9 cellular contexts compared by ENCODE assay signal in the genomic region with DNA sequence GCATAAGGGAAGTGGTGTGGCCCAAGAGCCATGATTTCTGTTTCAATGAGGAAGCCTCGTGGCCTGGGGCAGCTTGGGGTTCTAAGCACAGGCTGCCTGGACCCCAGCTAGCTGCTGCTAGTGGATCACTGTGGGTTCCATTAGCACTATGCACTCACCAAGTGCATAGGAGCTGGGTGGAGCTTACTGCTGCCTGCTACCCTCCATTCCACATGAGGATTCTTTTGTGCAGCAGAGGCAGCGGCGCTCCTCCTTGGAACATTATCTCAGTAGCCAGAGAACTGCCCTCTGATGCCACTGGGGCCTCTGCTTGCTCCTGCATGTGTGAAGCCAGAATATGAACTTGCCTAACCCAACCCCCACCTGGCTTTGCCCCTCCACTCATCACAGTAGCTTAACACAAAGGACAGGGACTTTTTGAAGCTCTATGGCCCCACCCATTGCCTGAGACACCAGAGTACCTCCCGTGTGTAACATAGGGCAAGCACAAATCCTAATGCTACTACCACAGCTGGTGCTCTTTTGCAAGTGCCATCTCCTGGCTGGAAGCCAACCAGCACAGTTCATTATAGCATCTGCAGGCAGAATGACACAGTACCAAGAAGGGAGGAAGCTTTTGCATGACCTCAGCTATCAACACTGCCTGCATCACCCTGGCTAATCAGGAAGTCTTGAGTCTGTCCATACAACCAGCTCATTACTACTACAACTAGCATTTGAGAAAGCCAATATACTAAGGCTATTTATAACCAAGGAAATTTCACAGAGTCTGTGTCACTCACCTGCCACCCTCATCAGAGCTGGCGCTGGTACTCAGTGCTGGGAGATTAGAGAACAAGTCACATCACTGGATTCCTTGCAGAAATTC.
DNase-seq lines count a peak whose midpoint lies in the region; ATAC-seq, FAIRE-seq and TF ChIP-seq lines count a peak whose summit lies in the region.
"Had no signal": no experiment of that assay in that cellular context is flagged by ENCODE, and none has a peak within 500 bp of the region (broad histone marks: within the 10 kb centered on the region; RNA-seq: fewer than 3 reads in every experiment).

No MANE protein-coding gene starts in this region.

- H3K27ac Mint-ChIP-seq in GM23338 = no peak overlapping the region
- H3K27ac Mint-ChIP-seq: naive B cell had no signal

- TF ChIP-seq CTCF in GM23338 (conservative IDR thresholded peaks at IDR 0.05; ENCODE audit: low read depth in 2 of 2) (no peak), K562 (IDR thresholded peaks at IDR 0.05 in 2 of 3, conservative IDR thresholded peaks at IDR 0.05 in 1 of 3; ENCODE audit: insufficient read depth in 2 of 3, low read depth in 1 of 3, low read length in 3 of 3) (no peak), GM10248 (IDR thresholded peaks at IDR 0.05; ENCODE audit: control extremely low read depth, extremely low read depth, low read depth, missing control alignments) (no peak)

- H3K9me1 ChIP-seq in K562 (ENCODE audit: control insufficient read depth, insufficient read depth, low read length) = no peaks in the 10 kb centered on the region

- no peaks in the 10 kb centered on the region for H3K79me2 ChIP-seq in GM23338 (replicated peaks; ENCODE audit: insufficient read depth)
- no peaks in the 10 kb centered on the region for H3K79me2 ChIP-seq in K562 (ENCODE audit: control insufficient read depth, insufficient read depth, low read length)

- DNase-seq in GM23338 (ENCODE audit: low spot score) (no peak), NCI-H1092 treated with DMSO at 0.1 percent for 48 hours (lab: John Stamatoyannopoulos, UW) (peak; percentile 7), K562 (ENCODE audit: extremely low read depth in 1 of 4, low spot score in 3 of 4) (no peak), retina (peak; percentile 22), GM10248 (ENCODE audit: extremely low spot score) (no peak)
- DNase-seq in stimulated activated CD4-positive, alpha-beta T cell treated with anti-CD3 and anti-CD28 coated beads, Interleukin-4, amount 100 ng/mL, for 24 hours = no peak
- DNase-seq: naive B cell had no signal

- no peak for TF ChIP-seq RAD21 in K562 (CRISPR knock-in tag; conservative IDR thresholded peaks at IDR 0.05 in 1 of 2, IDR thresholded peaks at IDR 0.05 in 1 of 2)

- no peak for TF ChIP-seq EP300 in K562 (IDR thresholded peaks at IDR 0.05; ENCODE audit: low read length)

- H3K4me1 ChIP-seq in GM23338 (ENCODE audit: insufficient read depth) (peaks cover 58% of the 10 kb centered on the region), K562 (replicated peaks in 1 of 2; ENCODE audit: control insufficient read depth in 2 of 2, insufficient read depth in 2 of 2, low read length in 2 of 2) (no peaks in the 10 kb centered on the region)

- intact Hi-C loops in K562 (cut with micrococcal nuclease) = no loop called here

- H2AFZ ChIP-seq in GM23338 (no peak overlapping the region), K562 (ENCODE audit: low read depth, low read length) (no peak overlapping the region)

- H3F3A ChIP-seq in GM23338 (replicated peaks; ENCODE audit: low read depth) = no peaks in the 10 kb centered on the region

- FAIRE-seq in K562 (lab: Jason Lieb, UNC) = no peak

- no TSS peak for BruUV-seq in K562 (replicated peaks; lab: Mats Ljungman, UMichigan)

- ATAC-seq in GM23338 (peak; percentile 36), K562 (no peak), HG02623 (IDR thresholded peaks at IDR 0.05; ENCODE audit: unreplicated experiment) (no peak)

- H3K4me1 Mint-ChIP-seq in GM23338 = peaks cover 64% of the 10 kb centered on the region

- H3K9ac ChIP-seq in K562 (ENCODE audit: insufficient read depth in 1 of 2, low read depth in 2 of 2, low read length in 2 of 2) = no peak overlapping the region

- H3K4me3 ChIP-seq in GM23338 (no peak overlapping the region), K562 (no peak overlapping the region)

- 0% methylated on average over 3 of the region's 5 CpGs for WGBS in K562 (ENCODE audit: insufficient coverage, low coverage, missing lambda C conversion rate)

- H3K4me2 ChIP-seq in GM23338 = no peak overlapping the region
- H3K4me2 ChIP-seq in K562 (ENCODE audit: insufficient read depth, low read length) = no peak overlapping the region

- no peak for TF ChIP-seq POLR2A in K562 (conservative IDR thresholded peaks at IDR 0.05)

- H4K20me1 ChIP-seq in GM23338 (replicated peaks; ENCODE audit: insufficient read depth) = no peaks in the 10 kb centered on the region
- H4K20me1 ChIP-seq in K562 (replicated peaks; ENCODE audit: control insufficient read depth, insufficient read depth, low read length) = no peaks in the 10 kb centered on the region

- POLR2A ChIA-PET in K562 (lab: Yijun Ruan, JAX) = interaction anchor here (0.6 kb wide), 1 partner anchor 71 kb away, joined by 3 read pairs; no protein-coding TSS in a partner anchor
- POLR2A ChIA-PET in GM10248 (lab: Yijun Ruan, JAX) = interaction anchor here (0.7 kb wide), 1 partner anchor 476 kb away, joined by 5 read pairs; no protein-coding TSS in a partner anchor

- CTCF ChIA-PET in K562 (lab: Yijun Ruan, JAX; ENCODE audit: low intra/inter-chr PET ratio) = no interaction called here
- CTCF ChIA-PET in GM10248 (lab: Yijun Ruan, JAX) = interaction anchor here (1.3 to 2.5 kb wide), 2 partner anchors 12 to 30 kb away, joined by 3 to 9 read pairs; no protein-coding TSS in a partner anchor

- no peaks in the 10 kb centered on the region for H3K36me3 Mint-ChIP-seq in GM23338 (ENCODE audit: low read depth)
- H3K36me3 Mint-ChIP-seq: naive B cell had no signal

- H3K9me3 Mint-ChIP-seq in GM23338 = no peaks in the 10 kb centered on the region

- peaks cover 3% of the 10 kb centered on the region for H3K27me3 Mint-ChIP-seq in GM23338 (ENCODE audit: insufficient read depth, low read depth, poor library complexity)
- H3K27me3 Mint-ChIP-seq: naive B cell had no signal

- H3K36me3 ChIP-seq in GM23338 (ENCODE audit: insufficient read depth) = no peaks in the 10 kb centered on the region
- H3K36me3 ChIP-seq in K562 (ENCODE audit: control insufficient read depth, insufficient read depth, low read length) = no peaks in the 10 kb centered on the region

- no peaks in the 10 kb centered on the region for H3K9me2 ChIP-seq in GM23338 (ENCODE audit: insufficient read depth)

- no peak overlapping the region for H3K4me3 Mint-ChIP-seq in GM23338

- H3K27me3 ChIP-seq in GM23338 (ENCODE audit: insufficient read depth) = no peaks in the 10 kb centered on the region
- H3K27me3 ChIP-seq in K562 (ENCODE audit: control insufficient read depth in 2 of 2, insufficient read depth in 2 of 2, low read length in 2 of 2) = no peaks in the 10 kb centered on the region; a peak in 1 of 5 replicates

- H3K9me3 ChIP-seq in K562 (replicated peaks; ENCODE audit: control insufficient read depth, insufficient read depth, low read depth, low read length) = no peaks in the 10 kb centered on the region

- H3K27ac ChIP-seq in GM23338 (ENCODE audit: low read depth) (no peak overlapping the region), K562 (ENCODE audit: extremely low read depth, low read depth, low read length) (no peak overlapping the region)
- H3K27ac ChIP-seq: VCaP had no signal

- in situ Hi-C loops in K562 (cut with MboI) = no loop called here

TF ChIP-seq in GM23338, 12 proteins besides CTCF, POLR2A, EP300 and RAD21 (continues in another document):
- TF ChIP-seq STAT1 (IDR thresholded peaks at IDR 0.05; ENCODE audit: unreplicated experiment) (no peak), ZNF114 (CRISPR knock-in tag; IDR thresholded peaks at IDR 0.05) (no peak), EZH2phosphoT487 (IDR thresholded peaks at IDR 0.05; ENCODE audit: unreplicated experiment) (no peak)
- TF ChIP-seq, protein P1, sequence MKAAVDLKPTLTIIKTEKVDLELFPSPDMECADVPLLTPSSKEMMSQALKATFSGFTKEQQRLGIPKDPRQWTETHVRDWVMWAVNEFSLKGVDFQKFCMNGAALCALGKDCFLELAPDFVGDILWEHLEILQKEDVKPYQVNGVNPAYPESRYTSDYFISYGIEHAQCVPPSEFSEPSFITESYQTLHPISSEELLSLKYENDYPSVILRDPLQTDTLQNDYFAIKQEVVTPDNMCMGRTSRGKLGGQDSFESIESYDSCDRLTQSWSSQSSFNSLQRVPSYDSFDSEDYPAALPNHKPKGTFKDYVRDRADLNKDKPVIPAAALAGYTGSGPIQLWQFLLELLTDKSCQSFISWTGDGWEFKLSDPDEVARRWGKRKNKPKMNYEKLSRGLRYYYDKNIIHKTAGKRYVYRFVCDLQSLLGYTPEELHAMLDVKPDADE (IDR thresholded peaks at IDR 0.05) = no peak

TF ChIP-seq in K562, 482 proteins besides CTCF, POLR2A, EP300 and RAD21:
- TF ChIP-seq CHD4 (IDR thresholded peaks at IDR 0.05; ENCODE audit: insufficient read depth, insufficient replicate concordance, low read depth, low read length, poor library complexity, severe bottlenecking) (no peak), NFIC (IDR thresholded peaks at IDR 0.05) (0 out of 2 replicates have a peak, but pooled peaks have one; percentile 28), ATF1 (CRISPR knock-in tag; IDR thresholded peaks at IDR 0.05) (no peak), ATF1 (tag; IDR thresholded peaks at IDR 0.05) (no peak)

Comparison
In these comparisons a context has a peak if more than half of its experiments do, and no peak if none do; other contexts are left out.
1. DNase-seq: peak in NCI-H1092 treated with DMSO at 0.1 percent for 48 hours (single experiment) and retina (single experiment); none in GM23338 (single experiment), K562 (0 of 4), stimulated activated CD4-positive, alpha-beta T cell treated with anti-CD3 and anti-CD28 coated beads, Interleukin-4, amount 100 ng/mL, for 24 hours (single experiment) and GM10248 (single experiment).